ENCODE assay signal across 8 cellular contexts in genomic region chr5:16934669-16935068, GRCh38. TPM values are rescaled to one million over a fixed set of nuclear protein-coding genes. Genes with fewer than 3 reads are reported as not detected.
A peak's percentile ranks its signal among the peaks of the same experiment; 100 is the strongest.
DNase-seq lines count a peak whose midpoint lies in the region; ATAC-seq and TF ChIP-seq lines count a peak whose summit lies in the region.

No MANE protein-coding gene starts in this region.

- H3K27me3 ChIP-seq in GM23248 (replicated peaks; ENCODE audit: insufficient read depth), result no peaks in the 10 kb centered on the region
- H3K27me3 ChIP-seq in psoas muscle (ENCODE audit: insufficient read depth in 3 of 3, low read length in 2 of 3), result peaks cover 0 to 24% (median 0%) of the 10 kb centered on the region in 3 donors

- H3K9me2 ChIP-seq in GM23248 (ENCODE audit: insufficient read depth), result no peaks in the 10 kb centered on the region

- WGBS in GM23248 (ENCODE audit: low coverage in 1 of 2, low lambda C conversion rate in 2 of 2, missing lambda C conversion rate in 2 of 2), 2 experiments, result 0 to 2% methylated on average over 4 of the region's 4 CpGs
- 13 to 18% (median 17%) methylated on average over 4 of the region's 4 CpGs for WGBS in psoas muscle, 3 donors

- H3K4me3 ChIP-seq in GM23248, result peak overlapping the region; percentile 94
- H3K4me3 ChIP-seq in fibroblast of mammary gland (ENCODE audit: control insufficient read depth, low read depth, low read length), result peak overlapping the region; percentile 82
- H3K4me3 ChIP-seq in psoas muscle, result peak overlapping the region; percentile 88

- H3K4me1 ChIP-seq in GM23248 (ENCODE audit: insufficient read depth) (peaks cover 25% of the 10 kb centered on the region), psoas muscle (peaks cover 15% of the 10 kb centered on the region)

- H3K9me3 ChIP-seq in GM23248 (ENCODE audit: low read depth) (no peaks in the 10 kb centered on the region), psoas muscle (no peaks in the 10 kb centered on the region)

- H3K79me2 ChIP-seq in GM23248 (ENCODE audit: insufficient read depth), result peaks cover 63% of the 10 kb centered on the region

- peak overlapping the region; percentile 78 for H2AFZ ChIP-seq in GM23248

- intact Hi-C loops in psoas muscle (cut with DNase I), result loop anchor here (5.0 to 10.0 kb wide), 6 partner anchors 68 to 253 kb away; no protein-coding TSS in a partner anchor

- H3F3A ChIP-seq in GM23248 (ENCODE audit: insufficient read depth), result peaks cover 43% of the 10 kb centered on the region

- H3K9ac ChIP-seq in GM23248, result peak overlapping the region; percentile 93

- H4K20me1 ChIP-seq in GM23248 (ENCODE audit: insufficient read depth), result peaks cover 9% of the 10 kb centered on the region; the same call in 1 of the 2 replicates

- in situ Hi-C loops in GM23248 (cut with MboI), result loop anchor here (25.0 kb wide), 1 partner anchor 203 kb away; no protein-coding TSS in a partner anchor

- peak overlapping the region; percentile 94 for H3K4me2 ChIP-seq in GM23248 (ENCODE audit: unreplicated experiment)

- ATAC-seq in psoas muscle (no peak), GM18517 (IDR thresholded peaks at IDR 0.05; ENCODE audit: unreplicated experiment) (no peak)

- peak; percentile 61 for DNase-seq in GM23248
- peak; percentile 29 for DNase-seq in RPMI7951 (ENCODE audit: low read depth)
- DNase-seq in fibroblast of mammary gland (ENCODE audit: low read depth), result peak; percentile 44
- DNase-seq in psoas muscle, result no peak
- DNase-seq in mesenteric fat pad (ENCODE audit: low spot score), result no peak
- no peak for DNase-seq in HuH-7 (ENCODE audit: low spot score)
- DNase-seq in activated naive CD4-positive, alpha-beta T cell treated with anti-CD3 and anti-CD28 coated beads, Interleukin-2, amount 50 U/mL, for 16 hours, result no peak

- H3K36me3 ChIP-seq in GM23248 (ENCODE audit: low read depth), result no peaks in the 10 kb centered on the region
- no peaks in the 10 kb centered on the region for H3K36me3 ChIP-seq in psoas muscle (ENCODE audit: insufficient read depth in 1 of 2, low read depth in 1 of 2)

- TF ChIP-seq CTCF in fibroblast of mammary gland (conservative IDR thresholded peaks at IDR 0.05; ENCODE audit: control insufficient read depth, insufficient read depth, low read depth, low read length), result no peak
- TF ChIP-seq CTCF in psoas muscle (IDR thresholded peaks at IDR 0.05), result no peak

- H3K27ac ChIP-seq in GM23248 (peak overlapping the region; percentile 70), psoas muscle (no peak overlapping the region)

RNA-seq across cellular contexts. Expression of gene MYO10, which starts 1.4 kb away (rescaled TPM):
- total RNA-seq in GM23248 (2014; rRNA removed; shearing (Covaris generic)), result 43.2 and 49.1 TPM in 2 replicates
- polyA plus RNA-seq in GM23248 (2016; fragmentation: Nextera tagmentation; extraction: Ambion mirVana) (42.2 and 47.0 TPM in 2 replicates), psoas muscle (10 to 100 TPM in 1 of 3 donors, 1 to 10 TPM in 2; 1.8 to 10.9 (median 3.1) TPM)
- total RNA-seq in RPMI7951 (2014; rRNA removed; shearing (Covaris generic)), result 16.5 and 17.2 TPM in 2 replicates
- total RNA-seq in psoas muscle (10 to 100 TPM in 3 of 4 donors, 1 to 10 TPM in 1; 5.8 to 10.2 (median 10.0) TPM), mesenteric fat pad (21.2 TPM)

Comparison
In these comparisons a context has a peak if more than half of its experiments do, and no peak if none do; other contexts are left out.
1. DNase-seq: peak in GM23248 (single experiment), RPMI7951 (single experiment) and fibroblast of mammary gland (single experiment); none in psoas muscle (0 of 2), mesenteric fat pad (single experiment), HuH-7 (single experiment) and activated naive CD4-positive, alpha-beta T cell treated with anti-CD3 and anti-CD28 coated beads, Interleukin-2, amount 50 U/mL, for 16 hours (single experiment).
2. Peak in every context shown above with its lines, with median percentiles within 50 percentile points of each other: H3K4me3 ChIP-seq.